Comparison of ENCODE assay signal across 11 cellular contexts in genomic region chr1:172451002-172451443, GRCh38. TPM values are rescaled to one million over a fixed set of nuclear protein-coding genes. Genes with fewer than 3 reads are reported as not detected.
A peak's percentile ranks its signal among the peaks of the same experiment; 100 is the strongest.
DNase-seq lines count a peak whose midpoint lies in the region; ATAC-seq, FAIRE-seq and TF ChIP-seq lines count a peak whose summit lies in the region.
"Had no signal": no experiment of that assay in that cellular context is flagged by ENCODE, and none has a peak within 500 bp of the region (broad histone marks: within the 10 kb centered on the region; RNA-seq: fewer than 3 reads in every experiment).

No MANE protein-coding gene starts in this region.

- H3K4me3 Mint-ChIP-seq in astrocyte (ENCODE audit: unreplicated experiment) (no peak overlapping the region), mesothelial cell of epicardium (no peak overlapping the region)
- H3K4me3 Mint-ChIP-seq: stimulated activated memory B cell treated with anti-CD40 and anti-IgM and Interleukin-4, amounts not matched to agents 10 μg/mL and 1 μg/mL and 100 μg/mL, for 72 hours had no signal

- H3K27me3 Mint-ChIP-seq in astrocyte (ENCODE audit: low read depth, unreplicated experiment), result peaks cover 6% of the 10 kb centered on the region
- H3K27me3 Mint-ChIP-seq in mesothelial cell of epicardium (ENCODE audit: low read depth), result no peaks in the 10 kb centered on the region

- no peak overlapping the region for H2AFZ ChIP-seq in astrocyte (ENCODE audit: low read depth, low read length)

- H3K36me3 ChIP-seq in astrocyte (ENCODE audit: insufficient read depth, low read length), result no peaks in the 10 kb centered on the region

- no peak overlapping the region for H3K27ac Mint-ChIP-seq in astrocyte (ENCODE audit: unreplicated experiment)
- H3K27ac Mint-ChIP-seq in mesothelial cell of epicardium, result peak overlapping the region; percentile 89
- H3K27ac Mint-ChIP-seq: stimulated activated memory B cell treated with anti-CD40 and anti-IgM and Interleukin-4, amounts not matched to agents 10 μg/mL and 1 μg/mL and 100 μg/mL, for 72 hours had no signal

- H3K27ac ChIP-seq in astrocyte (ENCODE audit: low read depth, low read length), result no peak overlapping the region

- H3K9me3 Mint-ChIP-seq in astrocyte (ENCODE audit: unreplicated experiment) (no peaks in the 10 kb centered on the region), mesothelial cell of epicardium (no peaks in the 10 kb centered on the region)
- H3K9me3 Mint-ChIP-seq: stimulated activated memory B cell treated with anti-CD40 and anti-IgM and Interleukin-4, amounts not matched to agents 10 μg/mL and 1 μg/mL and 100 μg/mL, for 72 hours had no signal

- ATAC-seq in GM21737 (IDR thresholded peaks at IDR 0.05; ENCODE audit: unreplicated experiment) (no peak), GM18517 (IDR thresholded peaks at IDR 0.05; ENCODE audit: unreplicated experiment) (no peak)

- no peaks in the 10 kb centered on the region for H3K9me3 ChIP-seq in astrocyte (ENCODE audit: insufficient read depth, low read depth, low read length)

- H3K4me2 ChIP-seq in astrocyte (ENCODE audit: low read length), result peak overlapping the region; percentile 62

- H3K4me1 Mint-ChIP-seq in astrocyte (ENCODE audit: low read depth, unreplicated experiment) (peaks cover 34% of the 10 kb centered on the region), mesothelial cell of epicardium (peaks cover 61% of the 10 kb centered on the region)

- peak; percentile 84 for DNase-seq in DMS53 (lab: John Stamatoyannopoulos, UW)
- peak; percentile 47 for DNase-seq in NCI-H146 treated with DMSO at 0.1 percent for 48 hours (lab: John Stamatoyannopoulos, UW; ENCODE audit: unreplicated experiment)
- DNase-seq in astrocyte (ENCODE audit: low read depth), result peak; percentile 79
- DNase-seq in mesothelial cell of epicardium (ENCODE audit: low spot score in 2 of 2, unreplicated experiment in 2 of 2), result no peak
- DNase-seq in C1 segment of cervical spinal cord (lab: John Stamatoyannopoulos, UW), result no peak
- DNase-seq in activated gamma-delta T cell (lab: John Stamatoyannopoulos, UW), result no peak
- DNase-seq: NCI-H1694 treated with DMSO at 0.1 percent for 48 hours had no signal

- no peaks in the 10 kb centered on the region for H3K27me3 ChIP-seq in astrocyte (ENCODE audit: insufficient read depth, low read length)

- no peaks in the 10 kb centered on the region for H3K79me2 ChIP-seq in astrocyte (ENCODE audit: insufficient read depth, low read length)

- H3K4me3 ChIP-seq in astrocyte (ENCODE audit: insufficient read depth, low read depth, low read length), result no peak overlapping the region

- TF ChIP-seq CTCF in astrocyte (IDR thresholded peaks at IDR 0.05; ENCODE audit: insufficient read depth, low read depth, low read length), result no peak
- TF ChIP-seq CTCF in mesothelial cell of epicardium (IDR thresholded peaks at IDR 0.05; ENCODE audit: unreplicated experiment), result no peak

- no peak for FAIRE-seq in astrocyte (lab: Jason Lieb, UNC)
- FAIRE-seq: endometrium had no signal

- H3K36me3 Mint-ChIP-seq in astrocyte (ENCODE audit: low read depth, unreplicated experiment) (no peaks in the 10 kb centered on the region), mesothelial cell of epicardium (no peaks in the 10 kb centered on the region)
- H3K36me3 Mint-ChIP-seq: stimulated activated memory B cell treated with anti-CD40 and anti-IgM and Interleukin-4, amounts not matched to agents 10 μg/mL and 1 μg/mL and 100 μg/mL, for 72 hours had no signal

- no peak overlapping the region for H3K9ac ChIP-seq in astrocyte (ENCODE audit: low read length)

- no peaks in the 10 kb centered on the region for H4K20me1 ChIP-seq in astrocyte (ENCODE audit: insufficient read depth, low read length)

- peaks cover 36% of the 10 kb centered on the region for H3K4me1 ChIP-seq in astrocyte (ENCODE audit: insufficient read depth, low read length)

RNA-seq across cellular contexts. Expression of gene PIGC, which starts 7.2 kb away (rescaled TPM):
- total RNA-seq in astrocyte (17.8 and 19.5 TPM in 2 replicates), mesothelial cell of epicardium (31.9 to 33.9 TPM (median 33.3 TPM) in 3 replicates)

RNA-seq across cellular contexts. Expression of gene C1orf105, which starts 30.5 kb away (rescaled TPM):
- total RNA-seq in astrocyte (not detected in 2 replicates), mesothelial cell of epicardium (0.57 to 0.95 TPM in 2 of 3 replicates, not detected in the other)

Comparison
In these comparisons a context has a peak if more than half of its experiments do, and no peak if none do; other contexts are left out.
1. DNase-seq: peak in DMS53 (single experiment), NCI-H146 treated with DMSO at 0.1 percent for 48 hours (single experiment) and astrocyte (single experiment); none in mesothelial cell of epicardium (0 of 2), C1 segment of cervical spinal cord (0 of 14) and activated gamma-delta T cell (single experiment).